ENCODE assay signal across 28 cellular contexts in the genomic region with DNA sequence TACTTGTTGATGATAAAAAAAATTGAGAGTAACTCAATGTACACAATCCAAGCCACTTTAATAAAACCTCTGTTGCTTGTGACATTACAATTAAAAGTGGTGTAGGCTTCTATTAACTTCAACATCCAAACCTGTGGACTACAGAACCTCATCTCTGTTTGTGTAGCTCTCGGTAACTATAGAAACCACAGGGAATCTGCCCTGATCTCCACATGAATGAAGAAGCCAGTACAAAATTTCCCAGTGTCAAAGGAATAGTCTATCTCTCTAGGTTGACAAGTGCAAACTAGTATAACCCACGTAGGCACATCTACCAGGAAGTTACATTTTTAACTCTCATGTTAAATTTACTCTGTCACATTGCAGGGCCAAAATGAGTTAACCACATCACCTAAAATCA.
DNase-seq lines count a peak whose midpoint lies in the region; ATAC-seq and TF ChIP-seq lines count a peak whose summit lies in the region.
"Had no signal": no experiment of that assay in that cellular context is flagged by ENCODE, and none has a peak within 500 bp of the region (broad histone marks: within the 10 kb centered on the region; RNA-seq: fewer than 3 reads in every experiment).

No MANE protein-coding gene starts in this region.

- peaks cover 2% of the 10 kb centered on the region for H3K36me3 Mint-ChIP-seq in chondrocyte (ENCODE audit: low read depth)
- H3K36me3 Mint-ChIP-seq: stimulated activated effector memory CD8-positive, alpha-beta T cell treated with anti-CD3 and anti-CD28 coated beads, Interleukin-12 subunit alpha, Interleukin-12 subunit beta, amount 100 ng/mL, for 72 hours had no signal

- H3K27me3 Mint-ChIP-seq in chondrocyte (ENCODE audit: low read depth): no peaks in the 10 kb centered on the region

- H3K36me3 ChIP-seq in neuron (ENCODE audit: insufficient read depth, low read length): no peaks in the 10 kb centered on the region
- no peaks in the 10 kb centered on the region for H3K36me3 ChIP-seq in body of pancreas (replicated peaks in 1 of 2; ENCODE audit: insufficient read depth in 1 of 2, low read depth in 2 of 2)
- H3K36me3 ChIP-seq: adrenal gland, left lung, ovary, upper lobe of left lung had no signal

- no peak overlapping the region for H3K27ac ChIP-seq in body of pancreas
- H3K27ac ChIP-seq: adrenal gland, left lung, ovary, PC-9, spleen, upper lobe of left lung had no signal

- no peaks in the 10 kb centered on the region for H3K4me1 Mint-ChIP-seq in chondrocyte (ENCODE audit: low read depth)

- H3K4me1 ChIP-seq in neuron (ENCODE audit: insufficient read depth, low read length) (peaks cover 44% of the 10 kb centered on the region), body of pancreas (no peaks in the 10 kb centered on the region)
- H3K4me1 ChIP-seq: adrenal gland, left lung had no signal

- no peak for TF ChIP-seq CTCF in body of pancreas (IDR thresholded peaks at IDR 0.05)
- no peak for TF ChIP-seq CTCF in chondrocyte (IDR thresholded peaks at IDR 0.05)

- no peak for ATAC-seq in body of pancreas
- ATAC-seq: left lung; natural killer cell; right cardiac atrium; stimulated activated effector memory CD8-positive, alpha-beta T cell treated with anti-CD3 and anti-CD28 coated beads, Interleukin-12 subunit alpha, Interleukin-12 subunit beta, amount 100 ng/mL, for 72 hours had no signal

- 73 to 76% methylated on average over 2 of the region's 2 CpGs for WGBS in body of pancreas, 2 donors

- DNase-seq in NCI-H82 (lab: John Stamatoyannopoulos, UW) (peak; percentile 26), NCI-H82 treated with DMSO at 0.1 percent for 48 hours (lab: John Stamatoyannopoulos, UW; ENCODE audit: unreplicated experiment) (no peak), NCI-H748 treated with DMSO at 0.1 percent for 48 hours (lab: John Stamatoyannopoulos, UW) (peak; percentile 8), iPS DF 19.7 (ENCODE audit: low read depth, low spot score) (peak; percentile 9), body of pancreas (no peak), chondrocyte (ENCODE audit: low spot score) (no peak)
- DNase-seq in activated T-cell treated with anti-CD3 and anti-CD28 coated beads, Interleukin-2, amount 50 U/mL, for 1 hour: no peak
- DNase-seq: activated CD8-positive, alpha-beta memory T cell treated with anti-CD3 and anti-CD28 coated beads for 24 hours; activated naive CD4-positive, alpha-beta T cell treated with Interleukin-2 at 50 U/mL for 16 hours; activated T-cell treated with anti-CD3 and anti-CD28 coated beads, Interleukin-2, amount 50 U/mL, for 48 hours; adrenal gland; cortex of kidney; GF-D8; KBM-7; left lung; natural killer cell; NCI-H1436 treated with DMSO at 0.1 percent for 48 hours; NCI-H226; ovary; PC-9; right cardiac atrium; SHP77 treated with DMSO at 0.1 percent for 48 hours; spleen; stimulated activated CD4-positive, alpha-beta T cell treated with anti-CD3 and anti-CD28 coated beads, Interleukin-2, amount 100 ng/mL, for 48 hours; substantia nigra; upper lobe of left lung had no signal

- H3K27me3 ChIP-seq in neuron (ENCODE audit: insufficient read depth, low read length): no peaks in the 10 kb centered on the region
- no peaks in the 10 kb centered on the region for H3K27me3 ChIP-seq in body of pancreas
- H3K27me3 ChIP-seq: adrenal gland, left lung, ovary, spleen, upper lobe of left lung had no signal

- H3K4me3 ChIP-seq in neuron (ENCODE audit: low read length) (peak overlapping the region; percentile 1), body of pancreas (no peak overlapping the region)
- H3K4me3 ChIP-seq: adrenal gland, left lung, ovary, PC-9, spleen, upper lobe of left lung had no signal

- H3K9me3 ChIP-seq in neuron (ENCODE audit: low read length) (no peaks in the 10 kb centered on the region), body of pancreas (no peaks in the 10 kb centered on the region)
- H3K9me3 ChIP-seq: adrenal gland, left lung, ovary, spleen, upper lobe of left lung had no signal

- no peaks in the 10 kb centered on the region for H3K9me3 Mint-ChIP-seq in chondrocyte (ENCODE audit: low read depth)
- H3K9me3 Mint-ChIP-seq: natural killer cell; stimulated activated effector memory CD8-positive, alpha-beta T cell treated with anti-CD3 and anti-CD28 coated beads, Interleukin-12 subunit alpha, Interleukin-12 subunit beta, amount 100 ng/mL, for 72 hours had no signal

- intact Hi-C loops in body of pancreas (cut with DNase I): no loop called here

- no peak for TF ChIP-seq POLR2A in body of pancreas (IDR thresholded peaks at IDR 0.05)

- H3K4me3 Mint-ChIP-seq in chondrocyte (ENCODE audit: unreplicated experiment): no peak overlapping the region
- H3K4me3 Mint-ChIP-seq: natural killer cell; stimulated activated effector memory CD8-positive, alpha-beta T cell treated with anti-CD3 and anti-CD28 coated beads, Interleukin-12 subunit alpha, Interleukin-12 subunit beta, amount 100 ng/mL, for 72 hours had no signal

- H2AFZ ChIP-seq in neuron (ENCODE audit: low read depth, low read length): no peak overlapping the region
- H2AFZ ChIP-seq: PC-9 had no signal

- H3K27ac Mint-ChIP-seq in chondrocyte (ENCODE audit: unreplicated experiment): no peak overlapping the region
- H3K27ac Mint-ChIP-seq: stimulated activated effector memory CD8-positive, alpha-beta T cell treated with anti-CD3 and anti-CD28 coated beads, Interleukin-12 subunit alpha, Interleukin-12 subunit beta, amount 100 ng/mL, for 72 hours had no signal

Comparison
In these comparisons a context has a peak if more than half of its experiments do, and no peak if none do; other contexts are left out.
1. DNase-seq: peak in NCI-H82 (single experiment), NCI-H748 treated with DMSO at 0.1 percent for 48 hours (single experiment) and iPS DF 19.7 (single experiment); none in NCI-H82 treated with DMSO at 0.1 percent for 48 hours (single experiment), body of pancreas (0 of 4), chondrocyte (single experiment) and activated T-cell treated with anti-CD3 and anti-CD28 coated beads, Interleukin-2, amount 50 U/mL, for 1 hour (single experiment).